34 cellular contexts compared by ENCODE assay signal in genomic region chr2:104885119-104885777, GRCh38. TPM values are rescaled to one million over a fixed set of nuclear protein-coding genes. Genes with fewer than 3 reads are reported as not detected.
"Had no signal": no experiment of that assay in that cellular context is flagged by ENCODE, and none has a peak within 500 bp of the region (broad histone marks: within the 10 kb centered on the region; RNA-seq: fewer than 3 reads in every experiment).

No MANE protein-coding gene starts in this region.

- H3K27me3 ChIP-seq: ovary, uterus had no signal

- ATAC-seq: left colon; left lung; lower lobe of right lung; natural killer cell; right cardiac atrium; sciatic nerve; stimulated activated naive B cell treated with anti-CD40 and anti-IgM and Interleukin-4, amounts not matched to agents 10 μg/mL and 1 μg/mL and 100 μg/mL, for 72 hours had no signal

- H3K4me1 ChIP-seq: left lung, lower lobe of right lung, neural progenitor cell, suprapubic skin, tibial artery, uterus had no signal

- H3K4me2 ChIP-seq: hepatocyte, neural progenitor cell had no signal

- H3K4me3 ChIP-seq: hepatocyte, left lung, lower lobe of right lung, neural progenitor cell, ovary, skin epidermis, suprapubic skin, thoracic aorta, tibial artery, uterus had no signal

- H2AFZ ChIP-seq: hepatocyte, neural progenitor cell had no signal

- DNase-seq: immature natural killer cell; kidney; left colon; left lung; lower lobe of right lung; mammary epithelial cell; mesenchymal stem cell; naive B cell; natural killer cell; nephron progenitor cell; occipital lobe; ovary; right cardiac atrium; stimulated activated CD4-positive, alpha-beta T cell treated with anti-CD3 and anti-CD28 coated beads, Interleukin-12 subunit alpha, Interleukin-12 subunit beta, amount 100 ng/mL, for 4 hours; stimulated activated CD4-positive, alpha-beta T cell treated with anti-CD3 and anti-CD28 coated beads, Interleukin-15, amount 100 ng/mL, for 24 hours; stimulated activated CD4-positive, alpha-beta T cell treated with anti-CD3 and anti-CD28 coated beads, Interleukin-2, amount 100 ng/mL, for 24 hours; stimulated activated CD4-positive, alpha-beta T cell treated with anti-CD3 and anti-CD28 coated beads, Interleukin-4, amount 100 ng/mL, for 1 hour; stimulated activated naive B cell treated with anti-CD40 and anti-IgM and Interleukin-4, amounts not matched to agents 10 μg/mL and 1 μg/mL and 100 μg/mL, for 72 hours; tibial artery; uterus had no signal

- H3K36me3 ChIP-seq: left lung, lower lobe of right lung, neural progenitor cell, neutrophil, ovary, suprapubic skin, thoracic aorta, tibial artery, uterus had no signal

- H3K27ac ChIP-seq: hepatocyte, left lung, lower lobe of right lung, neural progenitor cell, neutrophil, ovary, skin epidermis, suprapubic skin, thoracic aorta, tibial artery, uterus had no signal

- FAIRE-seq: islet of Langerhans, kidney had no signal

- H3K9ac ChIP-seq: neural progenitor cell had no signal

- H3K79me2 ChIP-seq: hepatocyte had no signal

- H3K9me3 ChIP-seq: left lung, lower lobe of right lung, neutrophil, ovary, suprapubic skin, thoracic aorta, tibial artery, uterus had no signal

RNA-seq across cellular contexts. Expression of gene POU3F3, which starts 31.3 kb away (rescaled TPM):
- total RNA-seq: hepatocyte, left lung, liver, lower lobe of right lung, mammary epithelial cell, mesothelial cell of epicardium, mononuclear cell, natural killer cell, progenitor cell of endocrine pancreas, pulmonary artery endothelial cell, sciatic nerve, ureter had no signal
- polyA plus RNA-seq: hepatocyte, immature natural killer cell, liver, mammary epithelial cell, ovary had no signal
